Comparison of ENCODE assay signal across 17 cellular contexts in genomic region chr7:44308741-44309270, GRCh38. TPM values are rescaled to one million over a fixed set of nuclear protein-coding genes. Genes with fewer than 3 reads are reported as not detected.
A peak's percentile ranks its signal among the peaks of the same experiment; 100 is the strongest.
DNase-seq lines count a peak whose midpoint lies in the region; ATAC-seq, FAIRE-seq and TF ChIP-seq lines count a peak whose summit lies in the region.
"Had no signal": no experiment of that assay in that cellular context is flagged by ENCODE, and none has a peak within 500 bp of the region (broad histone marks: within the 10 kb centered on the region; RNA-seq: fewer than 3 reads in every experiment).

No MANE protein-coding gene starts in this region.

- no peak overlapping the region for H3K27ac Mint-ChIP-seq in astrocyte (ENCODE audit: unreplicated experiment)
- H3K27ac Mint-ChIP-seq in activated T-helper 2 cell treated with anti-CD3 and anti-CD28 coated beads, Interferon-gamma antibody, Interleukin-2, Interleukin-4, amounts not matched to agents 10 μg/mL and 5 μg/mL and 100 μg/mL, durations not matched to agents 14 hours and 24 hours and 36 hours, result no peak overlapping the region
- H3K27ac Mint-ChIP-seq: CD4-positive, CD25-positive, alpha-beta regulatory T cell had no signal

- no peak overlapping the region for H3K4me2 ChIP-seq in astrocyte (ENCODE audit: low read length)

- no peaks in the 10 kb centered on the region for H3K79me2 ChIP-seq in astrocyte (ENCODE audit: insufficient read depth, low read length)
- H3K79me2 ChIP-seq: parathyroid adenoma had no signal

- H3K4me1 Mint-ChIP-seq in astrocyte (ENCODE audit: low read depth, unreplicated experiment), result no peaks in the 10 kb centered on the region
- H3K4me1 Mint-ChIP-seq in activated T-helper 2 cell treated with anti-CD3 and anti-CD28 coated beads, Interferon-gamma antibody, Interleukin-2, Interleukin-4, amounts not matched to agents 10 μg/mL and 5 μg/mL and 100 μg/mL, durations not matched to agents 14 hours and 24 hours and 36 hours (ENCODE audit: low read depth), result peaks cover 5% of the 10 kb centered on the region

- DNase-seq in GM03348 (ENCODE audit: low spot score) (peak; percentile 10), astrocyte (ENCODE audit: low read depth) (no peak), left lung (peak; percentile 25 to 61), HUDEP-2 (lab: John Stamatoyannopoulos, UW; ENCODE audit: unreplicated experiment in 76 of 76) (no peak), activated gamma-delta T cell treated with Interleukin-2 at 50 U/mL for 16 hours (no peak)
- DNase-seq in activated T-helper 2 cell treated with anti-CD3 and anti-CD28 coated beads, Interferon-gamma antibody, Interleukin-2, Interleukin-4, amounts not matched to agents 10 μg/mL and 5 μg/mL and 100 μg/mL, durations not matched to agents 14 hours and 24 hours and 36 hours (ENCODE audit: low spot score), result no peak
- DNase-seq: CD4-positive, CD25-positive, alpha-beta regulatory T cell; esophagus squamous epithelium; hippocampal formation; midbrain; MV-4-11; NCI-H2171; stimulated activated CD4-positive, alpha-beta T cell treated with anti-CD3 and anti-CD28 coated beads, Interleukin-1b, Interleukin-23, amount 100 ng/mL, for 48 hours had no signal

- H3K9ac ChIP-seq in astrocyte (ENCODE audit: low read length), result no peak overlapping the region
- H3K9ac ChIP-seq in skeletal muscle tissue (ENCODE audit: low read depth in 1 of 3, low read length in 3 of 3), result peak overlapping the region; percentile 57 to 85 (median 81)
- H3K9ac ChIP-seq: parathyroid adenoma had no signal

- peak overlapping the region; percentile 97 for H2AFZ ChIP-seq in astrocyte (ENCODE audit: low read depth, low read length)

- H3K27ac ChIP-seq in astrocyte (ENCODE audit: low read depth, low read length) (no peak overlapping the region), left lung (no peak overlapping the region), skeletal muscle tissue (ENCODE audit: low read depth, low read length) (peak overlapping the region; percentile 65)
- H3K27ac ChIP-seq: coronary artery, parathyroid adenoma had no signal

- H3K4me1 ChIP-seq in astrocyte (ENCODE audit: insufficient read depth, low read length) (peaks cover 4% of the 10 kb centered on the region), left lung (peaks cover 7 to 11% of the 10 kb centered on the region in 2 donors), skeletal muscle tissue (ENCODE audit: control insufficient read depth in 3 of 3, insufficient read depth in 3 of 3, low read length in 3 of 3) (peaks cover 27 to 63% (median 54%) of the 10 kb centered on the region in 3 donors)

- H3K9me3 Mint-ChIP-seq in astrocyte (ENCODE audit: unreplicated experiment), result peaks cover 2% of the 10 kb centered on the region
- no peaks in the 10 kb centered on the region for H3K9me3 Mint-ChIP-seq in activated T-helper 2 cell treated with anti-CD3 and anti-CD28 coated beads, Interferon-gamma antibody, Interleukin-2, Interleukin-4, amounts not matched to agents 10 μg/mL and 5 μg/mL and 100 μg/mL, durations not matched to agents 14 hours and 24 hours and 36 hours

- H3K4me3 ChIP-seq in astrocyte (ENCODE audit: insufficient read depth, low read depth, low read length), result no peak overlapping the region
- no peak overlapping the region for H3K4me3 ChIP-seq in left lung
- peak overlapping the region in 1 of 3 donors; percentile 65 for H3K4me3 ChIP-seq in skeletal muscle tissue (ENCODE audit: low read length in 3 of 3)

- no peak overlapping the region for H3K4me3 Mint-ChIP-seq in astrocyte (ENCODE audit: unreplicated experiment)
- no peak overlapping the region for H3K4me3 Mint-ChIP-seq in activated T-helper 2 cell treated with anti-CD3 and anti-CD28 coated beads, Interferon-gamma antibody, Interleukin-2, Interleukin-4, amounts not matched to agents 10 μg/mL and 5 μg/mL and 100 μg/mL, durations not matched to agents 14 hours and 24 hours and 36 hours (ENCODE audit: low read depth)

- no peaks in the 10 kb centered on the region for H3K27me3 ChIP-seq in astrocyte (ENCODE audit: insufficient read depth, low read length)
- H3K27me3 ChIP-seq in left lung, result peaks cover 11 to 40% of the 10 kb centered on the region in 2 donors
- H3K27me3 ChIP-seq in skeletal muscle tissue (ENCODE audit: control insufficient read depth in 3 of 3, insufficient read depth in 3 of 3, low read length in 3 of 3), result peaks cover 0 to 6% (median 0%) of the 10 kb centered on the region in 3 donors

- TF ChIP-seq CTCF in astrocyte (IDR thresholded peaks at IDR 0.05; ENCODE audit: insufficient read depth, low read depth, low read length) (no peak), left lung (IDR thresholded peaks at IDR 0.05) (no peak)

- ATAC-seq in left lung (no peak), HG03097 (IDR thresholded peaks at IDR 0.05; ENCODE audit: low FRiP score, unreplicated experiment) (no peak)

- no peaks in the 10 kb centered on the region for H3K36me3 Mint-ChIP-seq in astrocyte (ENCODE audit: low read depth, unreplicated experiment)
- H3K36me3 Mint-ChIP-seq in activated T-helper 2 cell treated with anti-CD3 and anti-CD28 coated beads, Interferon-gamma antibody, Interleukin-2, Interleukin-4, amounts not matched to agents 10 μg/mL and 5 μg/mL and 100 μg/mL, durations not matched to agents 14 hours and 24 hours and 36 hours (ENCODE audit: low read depth), result no peaks in the 10 kb centered on the region
- H3K36me3 Mint-ChIP-seq: CD4-positive, CD25-positive, alpha-beta regulatory T cell had no signal

- H3K9me3 ChIP-seq in astrocyte (ENCODE audit: insufficient read depth, low read depth, low read length), result no peaks in the 10 kb centered on the region
- no peaks in the 10 kb centered on the region for H3K9me3 ChIP-seq in left lung
- H3K9me3 ChIP-seq in skeletal muscle tissue (ENCODE audit: control insufficient read depth in 3 of 3, low read length in 3 of 3), result no peaks in the 10 kb centered on the region
- H3K9me3 ChIP-seq: esophagus squamous epithelium had no signal

- intact Hi-C loops in left lung (cut with DNase I), result no loop called here
- intact Hi-C loops in activated T-helper 2 cell treated with anti-CD3 and anti-CD28 coated beads, Interferon-gamma antibody, Interleukin-2, Interleukin-4, amounts not matched to agents 10 μg/mL and 5 μg/mL and 100 μg/mL, durations not matched to agents 14 hours and 24 hours and 36 hours (cut with micrococcal nuclease), result no loop called here

- no peak for FAIRE-seq in astrocyte (lab: Jason Lieb, UNC)

- no peaks in the 10 kb centered on the region for H4K20me1 ChIP-seq in astrocyte (ENCODE audit: insufficient read depth, low read length)

- H3K36me3 ChIP-seq in astrocyte (ENCODE audit: insufficient read depth, low read length), result no peaks in the 10 kb centered on the region
- H3K36me3 ChIP-seq in left lung, result no peaks in the 10 kb centered on the region
- H3K36me3 ChIP-seq in skeletal muscle tissue (ENCODE audit: control insufficient read depth in 3 of 3, insufficient read depth in 3 of 3, low read length in 3 of 3), result no peaks in the 10 kb centered on the region
- H3K36me3 ChIP-seq: esophagus squamous epithelium had no signal

- peaks cover 52% of the 10 kb centered on the region for H3K27me3 Mint-ChIP-seq in astrocyte (ENCODE audit: low read depth, unreplicated experiment)
- peaks cover 15% of the 10 kb centered on the region for H3K27me3 Mint-ChIP-seq in activated T-helper 2 cell treated with anti-CD3 and anti-CD28 coated beads, Interferon-gamma antibody, Interleukin-2, Interleukin-4, amounts not matched to agents 10 μg/mL and 5 μg/mL and 100 μg/mL, durations not matched to agents 14 hours and 24 hours and 36 hours (ENCODE audit: low read depth)

RNA-seq across cellular contexts. Expression of gene CAMK2B, which starts 16.6 kb away (rescaled TPM):
- 0.18 TPM in 1 of 2 replicates, not detected in the other for total RNA-seq in astrocyte
- total RNA-seq in left lung, result under 1 TPM; 0.17 to 0.18 TPM
- 4.7 TPM for total RNA-seq in skeletal muscle tissue
- 1.9 and 2.1 TPM in 2 replicates for total RNA-seq in activated T-helper 2 cell treated with anti-CD3 and anti-CD28 coated beads, Interferon-gamma antibody, Interleukin-2, Interleukin-4, amounts not matched to agents 10 μg/mL and 5 μg/mL and 100 μg/mL, durations not matched to agents 14 hours and 24 hours and 36 hours
- total RNA-seq: CD4-positive, CD25-positive, alpha-beta regulatory T cell had no signal

Comparison
In these comparisons a context has a peak if more than half of its experiments do, and no peak if none do; other contexts are left out.
1. DNase-seq: peak in GM03348 (single experiment) and left lung (2 of 2); none in astrocyte (single experiment), HUDEP-2 (0 of 76), activated T-helper 2 cell treated with anti-CD3 and anti-CD28 coated beads, Interferon-gamma antibody, Interleukin-2, Interleukin-4, amounts not matched to agents 10 μg/mL and 5 μg/mL and 100 μg/mL, durations not matched to agents 14 hours and 24 hours and 36 hours (single experiment) and activated gamma-delta T cell treated with Interleukin-2 at 50 U/mL for 16 hours (single experiment).